ENCODE assay signal across 8 cellular contexts in the genomic region with DNA sequence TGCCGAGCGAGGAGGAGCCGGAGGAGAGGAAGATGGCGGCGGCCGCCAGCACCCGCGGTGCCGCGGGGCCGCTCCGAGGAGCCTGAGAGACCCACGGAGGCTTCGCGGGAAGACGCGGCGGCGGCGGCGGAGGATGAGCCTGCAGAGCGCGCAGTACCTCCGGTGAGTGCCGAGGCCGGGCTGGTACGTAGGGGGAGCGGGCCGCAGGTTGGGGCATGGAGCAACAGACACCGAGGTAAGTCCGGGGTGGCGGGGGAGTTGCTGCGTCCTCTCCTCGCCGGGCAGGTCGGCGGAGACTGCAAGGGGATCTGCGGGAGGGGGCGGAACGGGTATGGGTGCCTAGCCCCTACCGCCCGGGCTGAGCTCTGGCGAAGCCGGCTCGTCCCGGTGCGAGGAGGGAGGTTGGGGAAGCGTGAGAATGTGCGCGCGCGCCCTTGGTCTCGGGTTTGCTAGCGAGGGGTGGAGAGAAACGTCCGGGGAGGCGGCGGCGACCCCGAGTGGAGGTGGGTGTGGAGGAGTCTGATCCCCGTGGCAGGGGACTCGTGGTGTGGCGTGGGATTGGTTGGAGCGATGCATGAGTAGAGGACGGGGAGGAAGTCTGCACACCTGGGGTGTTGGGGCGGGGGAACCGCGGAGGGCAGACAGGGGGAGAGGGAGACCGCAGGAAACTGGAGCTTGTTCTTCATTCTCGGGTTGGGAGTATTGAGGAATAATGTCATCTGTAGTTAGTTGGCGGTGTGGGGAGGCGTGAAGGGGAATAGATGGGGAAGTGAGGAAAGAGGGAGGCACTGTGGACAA. TPM values are rescaled to one million over a fixed set of nuclear protein-coding genes. Genes with fewer than 3 reads are reported as not detected.
A peak's percentile ranks its signal among the peaks of the same experiment; 100 is the strongest.
DNase-seq lines count a peak whose midpoint lies in the region; ATAC-seq, FAIRE-seq and TF ChIP-seq lines count a peak whose summit lies in the region.

A gene with protein sequence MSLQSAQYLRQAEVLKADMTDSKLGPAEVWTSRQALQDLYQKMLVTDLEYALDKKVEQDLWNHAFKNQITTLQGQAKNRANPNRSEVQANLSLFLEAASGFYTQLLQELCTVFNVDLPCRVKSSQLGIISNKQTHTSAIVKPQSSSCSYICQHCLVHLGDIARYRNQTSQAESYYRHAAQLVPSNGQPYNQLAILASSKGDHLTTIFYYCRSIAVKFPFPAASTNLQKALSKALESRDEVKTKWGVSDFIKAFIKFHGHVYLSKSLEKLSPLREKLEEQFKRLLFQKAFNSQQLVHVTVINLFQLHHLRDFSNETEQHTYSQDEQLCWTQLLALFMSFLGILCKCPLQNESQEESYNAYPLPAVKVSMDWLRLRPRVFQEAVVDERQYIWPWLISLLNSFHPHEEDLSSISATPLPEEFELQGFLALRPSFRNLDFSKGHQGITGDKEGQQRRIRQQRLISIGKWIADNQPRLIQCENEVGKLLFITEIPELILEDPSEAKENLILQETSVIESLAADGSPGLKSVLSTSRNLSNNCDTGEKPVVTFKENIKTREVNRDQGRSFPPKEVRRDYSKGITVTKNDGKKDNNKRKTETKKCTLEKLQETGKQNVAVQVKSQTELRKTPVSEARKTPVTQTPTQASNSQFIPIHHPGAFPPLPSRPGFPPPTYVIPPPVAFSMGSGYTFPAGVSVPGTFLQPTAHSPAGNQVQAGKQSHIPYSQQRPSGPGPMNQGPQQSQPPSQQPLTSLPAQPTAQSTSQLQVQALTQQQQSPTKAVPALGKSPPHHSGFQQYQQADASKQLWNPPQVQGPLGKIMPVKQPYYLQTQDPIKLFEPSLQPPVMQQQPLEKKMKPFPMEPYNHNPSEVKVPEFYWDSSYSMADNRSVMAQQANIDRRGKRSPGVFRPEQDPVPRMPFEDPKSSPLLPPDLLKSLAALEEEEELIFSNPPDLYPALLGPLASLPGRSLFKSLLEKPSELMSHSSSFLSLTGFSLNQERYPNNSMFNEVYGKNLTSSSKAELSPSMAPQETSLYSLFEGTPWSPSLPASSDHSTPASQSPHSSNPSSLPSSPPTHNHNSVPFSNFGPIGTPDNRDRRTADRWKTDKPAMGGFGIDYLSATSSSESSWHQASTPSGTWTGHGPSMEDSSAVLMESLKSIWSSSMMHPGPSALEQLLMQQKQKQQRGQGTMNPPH (plus strand): TSS at position 12 of the 798 bp plus-strand sequence. CDS start 122 bp downstream, at position 134.

- peak; percentile 33 for FAIRE-seq in GM18507 (lab: Jason Lieb, UNC)

- intact Hi-C loops in cardiac septum (cut with DNase I) (loop anchor here (2.0 to 5.0 kb wide), 2 partner anchors 50 to 162 kb away; partner anchors contain the start of gene ARPC5), uterus (cut with DNase I; ENCODE audit: low total_unique reads) (loop anchor here (10.0 kb wide), 1 partner anchor 162 kb away; the partner anchor contains the start of gene ARPC5)

- H3K4me3 ChIP-seq in Peyer's patch (peak within 1 kb of the TSS; percentile 87 to 96 (median 92)), uterus (peak within 1 kb of the TSS; percentile 68 to 99)

- peak within 1 kb of the TSS; percentile 100 for H3K27ac Mint-ChIP-seq in activated naive CD4-positive, alpha-beta T cell treated with anti-CD3 and anti-CD28 coated beads, Interleukin-2, amount 50 U/mL, for 72 hours
- H3K27ac Mint-ChIP-seq in progenitor cell of endocrine pancreas: peak within 1 kb of the TSS; percentile 100

- H3K9me3 Mint-ChIP-seq in activated naive CD4-positive, alpha-beta T cell treated with anti-CD3 and anti-CD28 coated beads, Interleukin-2, amount 50 U/mL, for 72 hours: no peaks in the 10 kb centered on the region
- no peaks in the 10 kb centered on the region for H3K9me3 Mint-ChIP-seq in progenitor cell of endocrine pancreas (ENCODE audit: low read depth)

- no peaks in the 10 kb centered on the region for H3K36me3 ChIP-seq in Peyer's patch
- no peaks in the 10 kb centered on the region for H3K36me3 ChIP-seq in uterus

- peaks cover 11 to 18% of the 10 kb centered on the region in 2 donors for H3K36me3 Mint-ChIP-seq in activated naive CD4-positive, alpha-beta T cell treated with anti-CD3 and anti-CD28 coated beads, Interleukin-2, amount 50 U/mL, for 72 hours
- H3K36me3 Mint-ChIP-seq in progenitor cell of endocrine pancreas (ENCODE audit: insufficient read depth): no peaks in the 10 kb centered on the region

- H3K27me3 Mint-ChIP-seq in progenitor cell of endocrine pancreas: no peaks in the 10 kb centered on the region

- H3K4me1 ChIP-seq in Peyer's patch (peaks cover 0 to 37% (median 5%) of the 10 kb centered on the region in 4 donors), uterus (peaks cover 0 to 5% of the 10 kb centered on the region in 2 donors)

- peak; percentile 14 for ATAC-seq in HG03095 (IDR thresholded peaks at IDR 0.05; ENCODE audit: unreplicated experiment)
- ATAC-seq in activated naive CD4-positive, alpha-beta T cell treated with anti-CD3 and anti-CD28 coated beads, Interleukin-2, amount 50 U/mL, for 72 hours: peak in 1 of 2 donors; percentile 6

- H3K4me3 Mint-ChIP-seq in progenitor cell of endocrine pancreas (ENCODE audit: low read depth): peak within 1 kb of the TSS; percentile 82

- DNase-seq in GM18507 (ENCODE audit: extremely low spot score, insufficient read length, low read depth) (no peak), Peyer's patch (peak; percentile 71 to 77 (median 72)), cardiac septum (ENCODE audit: low spot score) (no peak), progenitor cell of endocrine pancreas (ENCODE audit: low spot score, unreplicated experiment) (no peak), uterus (peak in 1 of 2 donors; percentile 44)
- DNase-seq in activated naive CD4-positive, alpha-beta T cell treated with anti-CD3 and anti-CD28 coated beads, Interleukin-2, amount 50 U/mL, for 72 hours (ENCODE audit: low spot score in 2 of 2): no peak

- no peak for TF ChIP-seq CTCF in 22Rv1 (IDR thresholded peaks at IDR 0.05)
- no peak for TF ChIP-seq CTCF in Peyer's patch (IDR thresholded peaks at IDR 0.05)
- TF ChIP-seq CTCF in progenitor cell of endocrine pancreas (IDR thresholded peaks at IDR 0.05; ENCODE audit: unreplicated experiment): no peak
- peak in 1 of 4 experiments; percentile 2 for TF ChIP-seq CTCF in uterus (IDR thresholded peaks at IDR 0.05)

- H3K27me3 ChIP-seq in Peyer's patch (no peaks in the 10 kb centered on the region), uterus (no peaks in the 10 kb centered on the region)

- TF ChIP-seq POLR2A in Peyer's patch (IDR thresholded peaks at IDR 0.05) (no peak), uterus (IDR thresholded peaks at IDR 0.05) (peak in 1 of 2 donors; percentile 14)

- peaks cover 17% of the 10 kb centered on the region for H3K4me1 Mint-ChIP-seq in progenitor cell of endocrine pancreas (ENCODE audit: low read depth)

- H3K27ac ChIP-seq in 22Rv1 (peak within 1 kb of the TSS; percentile 93), Peyer's patch (peak within 1 kb of the TSS; percentile 89 to 97 (median 94)), uterus (peak within 1 kb of the TSS; percentile 96 to 97)

- H3K9me3 ChIP-seq in Peyer's patch (no peaks in the 10 kb centered on the region), uterus (no peaks in the 10 kb centered on the region)

RNA-seq across cellular contexts. Expression of the gene that starts here (rescaled TPM):
- total RNA-seq in Peyer's patch (10 to 100 TPM; 46.2 to 72.7 (median 54.3) TPM), cardiac septum (40.2 TPM), progenitor cell of endocrine pancreas (71.8 and 75.8 TPM in 2 replicates), uterus (10 to 100 TPM in 3 of 4 donors, 1 to 10 TPM in 1; 9.1 to 63.1 (median 37.0) TPM)
- total RNA-seq in activated naive CD4-positive, alpha-beta T cell treated with anti-CD3 and anti-CD28 coated beads, Interleukin-2, amount 50 U/mL, for 72 hours: 10 to 100 TPM; 60.9 to 63.4 TPM

Comparison
In these comparisons a context has a peak if more than half of its experiments do, and no peak if none do; other contexts are left out.
1. DNase-seq: peak in Peyer's patch (3 of 3); none in GM18507 (single experiment), activated naive CD4-positive, alpha-beta T cell treated with anti-CD3 and anti-CD28 coated beads, Interleukin-2, amount 50 U/mL, for 72 hours (0 of 2), cardiac septum (single experiment) and progenitor cell of endocrine pancreas (single experiment).
2. Peak in every context shown above with its lines, with median percentiles within 50 percentile points of each other: H3K27ac ChIP-seq.